ENCODE assay signal across 1 cellular context in the genomic region with DNA sequence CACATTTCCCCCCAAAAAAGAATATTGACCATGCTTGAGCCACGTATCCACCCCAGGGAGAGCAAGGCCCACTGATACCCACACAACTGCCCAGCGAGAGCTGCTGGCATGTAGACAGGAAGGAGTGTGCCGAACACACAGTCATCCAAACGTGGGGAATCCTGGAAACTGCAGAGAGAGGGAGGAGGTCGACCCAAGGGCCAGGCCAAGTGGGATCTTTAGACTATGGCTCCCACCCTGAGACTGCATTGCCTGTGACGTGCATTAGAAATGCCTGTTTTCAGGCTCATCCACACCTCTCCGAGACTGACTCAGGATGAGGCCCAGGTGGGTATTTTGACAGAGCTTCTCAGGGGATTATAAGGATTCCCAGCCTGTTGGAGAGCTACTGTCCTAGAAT.
TF ChIP-seq lines count a peak whose summit lies in the region.

No MANE protein-coding gene starts in this region.

TF ChIP-seq in WTC11, 78 proteins besides CTCF, POLR2A, EP300 and RAD21 (continued from another document):
- no peak for TF ChIP-seq ZNF532 (CRISPR knock-in tag; IDR thresholded peaks at IDR 0.05; ENCODE audit: borderline replicate concordance)
- no peak for TF ChIP-seq ZNF263 (CRISPR knock-in tag; IDR thresholded peaks at IDR 0.05; ENCODE audit: low read depth)
- TF ChIP-seq MXD4 (CRISPR knock-in tag; IDR thresholded peaks at IDR 0.05; ENCODE audit: borderline replicate concordance) = no peak
